ENCODE assay signal across 4 cellular contexts in the genomic region with DNA sequence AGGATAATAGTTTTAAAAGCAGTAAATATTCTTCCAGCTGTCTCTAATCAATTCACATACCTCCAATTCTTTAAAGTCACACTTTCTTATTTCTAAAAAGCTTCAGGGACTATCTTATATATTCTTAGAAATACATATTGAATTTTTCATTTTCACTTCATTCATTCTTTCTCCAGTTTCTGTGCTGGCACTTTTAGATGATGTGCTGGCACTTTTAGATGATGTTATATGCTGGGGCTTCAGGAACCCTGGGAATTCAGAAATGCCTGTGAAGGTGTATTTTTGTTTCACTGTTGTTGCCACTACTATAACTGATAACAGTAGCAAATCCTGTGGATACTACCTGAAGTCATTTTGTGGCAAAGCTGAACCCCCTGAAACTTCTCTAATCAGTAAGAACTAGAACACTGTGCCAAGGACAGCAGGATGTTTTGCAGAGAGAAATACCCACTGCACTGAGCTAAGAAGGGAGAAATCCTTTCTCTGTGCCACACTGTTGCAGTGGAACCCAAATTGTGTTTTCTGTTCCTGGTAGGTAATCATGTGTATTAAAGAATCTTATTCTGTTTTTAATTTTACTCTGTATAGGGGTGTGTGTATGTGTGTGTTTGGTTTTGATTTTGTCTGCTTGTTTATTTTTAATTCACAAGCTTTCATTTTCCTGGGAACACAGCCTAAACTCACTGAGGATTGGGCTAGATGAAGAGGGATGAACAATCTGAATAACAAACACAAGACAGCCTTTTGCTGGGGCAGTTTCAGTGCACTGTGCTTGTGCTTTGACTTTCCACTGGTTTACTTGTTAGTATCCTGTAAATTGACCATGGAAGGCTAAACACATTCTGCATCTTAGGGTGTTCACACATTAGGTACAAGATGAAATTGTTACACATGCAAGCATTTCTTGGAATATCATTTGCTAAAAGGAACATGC.
A peak's percentile ranks its signal among the peaks of the same experiment; 100 is the strongest.
TF ChIP-seq lines count a peak whose summit lies in the region.

No MANE protein-coding gene starts in this region.

TF ChIP-seq in SK-N-SH treated with all-trans-retinoic acid at 6 μM for 48 hours, 23 proteins besides CTCF, POLR2A, EP300 and RAD21 (continued from another document and continues in another):
- TF ChIP-seq, protein P1, sequence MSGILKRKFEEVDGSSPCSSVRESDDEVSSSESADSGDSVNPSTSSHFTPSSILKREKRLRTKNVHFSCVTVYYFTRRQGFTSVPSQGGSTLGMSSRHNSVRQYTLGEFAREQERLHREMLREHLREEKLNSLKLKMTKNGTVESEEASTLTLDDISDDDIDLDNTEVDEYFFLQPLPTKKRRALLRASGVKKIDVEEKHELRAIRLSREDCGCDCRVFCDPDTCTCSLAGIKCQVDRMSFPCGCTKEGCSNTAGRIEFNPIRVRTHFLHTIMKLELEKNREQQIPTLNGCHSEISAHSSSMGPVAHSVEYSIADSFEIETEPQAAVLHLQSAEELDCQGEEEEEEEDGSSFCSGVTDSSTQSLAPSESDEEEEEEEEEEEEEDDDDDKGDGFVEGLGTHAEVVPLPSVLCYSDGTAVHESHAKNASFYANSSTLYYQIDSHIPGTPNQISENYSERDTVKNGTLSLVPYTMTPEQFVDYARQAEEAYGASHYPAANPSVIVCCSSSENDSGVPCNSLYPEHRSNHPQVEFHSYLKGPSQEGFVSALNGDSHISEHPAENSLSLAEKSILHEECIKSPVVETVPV (CRISPR knock-in tag; IDR thresholded peaks at IDR 0.05), result no peak
- TF ChIP-seq ZFP30 (CRISPR knock-in tag; IDR thresholded peaks at IDR 0.05), result no peak
- no peak for TF ChIP-seq ZC3H10 (CRISPR knock-in tag; IDR thresholded peaks at IDR 0.05)
- no peak for TF ChIP-seq ARNTL (CRISPR knock-in tag; IDR thresholded peaks at IDR 0.05; ENCODE audit: borderline replicate concordance, low read depth)
- TF ChIP-seq, protein P2, sequence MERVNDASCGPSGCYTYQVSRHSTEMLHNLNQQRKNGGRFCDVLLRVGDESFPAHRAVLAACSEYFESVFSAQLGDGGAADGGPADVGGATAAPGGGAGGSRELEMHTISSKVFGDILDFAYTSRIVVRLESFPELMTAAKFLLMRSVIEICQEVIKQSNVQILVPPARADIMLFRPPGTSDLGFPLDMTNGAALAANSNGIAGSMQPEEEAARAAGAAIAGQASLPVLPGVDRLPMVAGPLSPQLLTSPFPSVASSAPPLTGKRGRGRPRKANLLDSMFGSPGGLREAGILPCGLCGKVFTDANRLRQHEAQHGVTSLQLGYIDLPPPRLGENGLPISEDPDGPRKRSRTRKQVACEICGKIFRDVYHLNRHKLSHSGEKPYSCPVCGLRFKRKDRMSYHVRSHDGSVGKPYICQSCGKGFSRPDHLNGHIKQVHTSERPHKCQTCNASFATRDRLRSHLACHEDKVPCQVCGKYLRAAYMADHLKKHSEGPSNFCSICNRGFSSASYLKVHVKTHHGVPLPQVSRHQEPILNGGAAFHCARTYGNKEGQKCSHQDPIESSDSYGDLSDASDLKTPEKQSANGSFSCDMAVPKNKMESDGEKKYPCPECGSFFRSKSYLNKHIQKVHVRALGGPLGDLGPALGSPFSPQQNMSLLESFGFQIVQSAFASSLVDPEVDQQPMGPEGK (CRISPR knock-in tag; IDR thresholded peaks at IDR 0.05; ENCODE audit: borderline replicate concordance), result no peak
- TF ChIP-seq ZNF70 (CRISPR knock-in tag; IDR thresholded peaks at IDR 0.05), result no peak
- no peak for TF ChIP-seq ZNF8 (CRISPR knock-in tag; IDR thresholded peaks at IDR 0.05)

TF ChIP-seq in SK-N-SH, 30 proteins besides CTCF, POLR2A, EP300 and RAD21 (continued from another document):
- TF ChIP-seq, protein P3, sequence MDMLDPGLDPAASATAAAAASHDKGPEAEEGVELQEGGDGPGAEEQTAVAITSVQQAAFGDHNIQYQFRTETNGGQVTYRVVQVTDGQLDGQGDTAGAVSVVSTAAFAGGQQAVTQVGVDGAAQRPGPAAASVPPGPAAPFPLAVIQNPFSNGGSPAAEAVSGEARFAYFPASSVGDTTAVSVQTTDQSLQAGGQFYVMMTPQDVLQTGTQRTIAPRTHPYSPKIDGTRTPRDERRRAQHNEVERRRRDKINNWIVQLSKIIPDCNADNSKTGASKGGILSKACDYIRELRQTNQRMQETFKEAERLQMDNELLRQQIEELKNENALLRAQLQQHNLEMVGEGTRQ (IDR thresholded peaks at IDR 0.05; ENCODE audit: borderline replicate concordance, low read depth, low read length), result no peak
- TF ChIP-seq TEAD4 (IDR thresholded peaks at IDR 0.05; ENCODE audit: borderline replicate concordance, insufficient read depth) (no peak), CHD2 (IDR thresholded peaks at IDR 0.05; ENCODE audit: low read length, partially characterized antibody) (no peak), FOXJ3 (CRISPR knock-in tag; IDR thresholded peaks at IDR 0.05) (no peak)
- TF ChIP-seq, protein P4, sequence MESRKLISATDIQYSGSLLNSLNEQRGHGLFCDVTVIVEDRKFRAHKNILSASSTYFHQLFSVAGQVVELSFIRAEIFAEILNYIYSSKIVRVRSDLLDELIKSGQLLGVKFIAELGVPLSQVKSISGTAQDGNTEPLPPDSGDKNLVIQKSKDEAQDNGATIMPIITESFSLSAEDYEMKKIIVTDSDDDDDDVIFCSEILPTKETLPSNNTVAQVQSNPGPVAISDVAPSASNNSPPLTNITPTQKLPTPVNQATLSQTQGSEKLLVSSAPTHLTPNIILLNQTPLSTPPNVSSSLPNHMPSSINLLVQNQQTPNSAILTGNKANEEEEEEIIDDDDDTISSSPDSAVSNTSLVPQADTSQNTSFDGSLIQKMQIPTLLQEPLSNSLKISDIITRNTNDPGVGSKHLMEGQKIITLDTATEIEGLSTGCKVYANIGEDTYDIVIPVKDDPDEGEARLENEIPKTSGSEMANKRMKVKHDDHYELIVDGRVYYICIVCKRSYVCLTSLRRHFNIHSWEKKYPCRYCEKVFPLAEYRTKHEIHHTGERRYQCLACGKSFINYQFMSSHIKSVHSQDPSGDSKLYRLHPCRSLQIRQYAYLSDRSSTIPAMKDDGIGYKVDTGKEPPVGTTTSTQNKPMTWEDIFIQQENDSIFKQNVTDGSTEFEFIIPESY (IDR thresholded peaks at IDR 0.05; ENCODE audit: borderline replicate concordance, low read depth), result no peak

TF ChIP-seq in H1, 55 proteins besides CTCF, POLR2A, EP300 and RAD21 (continued from another document):
- TF ChIP-seq SIN3A (conservative IDR thresholded peaks at IDR 0.05 in 1 of 2, IDR thresholded peaks at IDR 0.05 in 1 of 2; ENCODE audit: low read depth in 1 of 2, low read length in 2 of 2) (no peak), CREB1 (IDR thresholded peaks at IDR 0.05) (peak; percentile 73), TCF12 (IDR thresholded peaks at IDR 0.05; ENCODE audit: low read depth, low read length) (no peak), JUN (IDR thresholded peaks at IDR 0.05; ENCODE audit: low read depth, low read length) (no peak), NANOG (IDR thresholded peaks at IDR 0.05; ENCODE audit: insufficient read depth, low read depth, low read length, poor library complexity, severe bottlenecking) (no peak)

TF ChIP-seq in GM12891, 5 proteins besides CTCF, POLR2A, EP300 and RAD21 (continued from another document):
- no peak for TF ChIP-seq POLR2AphosphoS5 (IDR thresholded peaks at IDR 0.05; ENCODE audit: low read depth, low read length)
TF ChIP-seq in GM12891: peak in this region for 0.
